In genomic region chr11:119680899-119681370, GRCh38 we compare ENCODE assay signal across 13 cellular contexts. TPM values are rescaled to one million over a fixed set of nuclear protein-coding genes. Genes with fewer than 3 reads are reported as not detected.
A peak's percentile ranks its signal among the peaks of the same experiment; 100 is the strongest.
DNase-seq lines count a peak whose midpoint lies in the region; TF ChIP-seq lines count a peak whose summit lies in the region.
"Had no signal": no experiment of that assay in that cellular context is flagged by ENCODE, and none has a peak within 500 bp of the region (broad histone marks: within the 10 kb centered on the region; RNA-seq: fewer than 3 reads in every experiment).

No MANE protein-coding gene starts in this region.

- peak overlapping the region; percentile 24 for H3K27ac ChIP-seq in left ventricle myocardium inferior (replicated peaks)
- peak overlapping the region; percentile 44 for H3K27ac ChIP-seq in smooth muscle cell (ENCODE audit: low read depth)
- H3K27ac ChIP-seq: esophagus muscularis mucosa had no signal

- no peaks in the 10 kb centered on the region for H3K27me3 ChIP-seq in Loucy (ENCODE audit: insufficient read depth, low read length, poor library complexity, severe bottlenecking)
- H3K27me3 ChIP-seq in left ventricle myocardium inferior (ENCODE audit: low read depth): no peaks in the 10 kb centered on the region
- no peaks in the 10 kb centered on the region for H3K27me3 ChIP-seq in smooth muscle cell (ENCODE audit: low read depth)
- H3K27me3 ChIP-seq: esophagus muscularis mucosa had no signal

- peak; percentile 45 for DNase-seq in astrocyte of the hippocampus (ENCODE audit: low read depth, low spot score)
- peak; percentile 71 for DNase-seq in left ventricle myocardium inferior
- no peak for DNase-seq in smooth muscle cell (lab: John Stamatoyannopoulos, UW; ENCODE audit: unreplicated experiment)
- DNase-seq in HUDEP-2 (lab: John Stamatoyannopoulos, UW; ENCODE audit: unreplicated experiment in 76 of 76): no peak
- DNase-seq in NCI-H345 treated with DMSO at 0.1 percent for 48 hours (lab: John Stamatoyannopoulos, UW; ENCODE audit: unreplicated experiment): no peak
- DNase-seq in NCI-H69 (lab: John Stamatoyannopoulos, UW): no peak
- no peak for DNase-seq in ecto neural progenitor cell (ENCODE audit: low spot score)
- DNase-seq: activated T-cell treated with anti-CD3 and anti-CD28 coated beads, Interleukin-2, amount 50 U/mL, for 4 hours; CD4-positive, CD25-positive, alpha-beta regulatory T cell; NCI-H446; SIG-M5 had no signal

- H3K4me3 ChIP-seq in Loucy (ENCODE audit: low read length, poor library complexity, severe bottlenecking): no peak overlapping the region
- H3K4me3 ChIP-seq in left ventricle myocardium inferior: no peak overlapping the region
- H3K4me3 ChIP-seq in smooth muscle cell: no peak overlapping the region
- H3K4me3 ChIP-seq: esophagus muscularis mucosa had no signal

- H3K36me3 ChIP-seq in Loucy (ENCODE audit: insufficient read depth, low read length) (peaks cover 32% of the 10 kb centered on the region; the same call in 1 of the 2 replicates), left ventricle myocardium inferior (peaks cover 19% of the 10 kb centered on the region), smooth muscle cell (ENCODE audit: low read depth) (no peaks in the 10 kb centered on the region)

- H3K79me2 ChIP-seq in Loucy (ENCODE audit: insufficient read depth, low read length) (peaks cover 70% of the 10 kb centered on the region), smooth muscle cell (ENCODE audit: low read depth) (no peaks in the 10 kb centered on the region)

- 79% methylated on average over 5 of the region's 5 CpGs for WGBS in smooth muscle cell (ENCODE audit: low lambda C conversion rate)

- no peaks in the 10 kb centered on the region for H3K9me2 ChIP-seq in Loucy (replicated peaks; ENCODE audit: low read depth, low read length)

- intact Hi-C loops in left ventricle myocardium inferior (cut with micrococcal nuclease): no loop called here

- TF ChIP-seq CTCF in Loucy (conservative IDR thresholded peaks at IDR 0.05; ENCODE audit: low read length) (no peak), left ventricle myocardium inferior (IDR thresholded peaks at IDR 0.05; ENCODE audit: borderline replicate concordance) (no peak), smooth muscle cell (IDR thresholded peaks at IDR 0.05; ENCODE audit: borderline replicate concordance, insufficient read depth, poor library complexity, severe bottlenecking) (no peak)

- H3K9ac ChIP-seq in Loucy (ENCODE audit: low read depth, low read length, poor library complexity, severe bottlenecking) (peak overlapping the region; percentile 29), smooth muscle cell (ENCODE audit: low read depth) (no peak overlapping the region)

- H4K20me1 ChIP-seq in Loucy (ENCODE audit: insufficient read depth, low read length, poor library complexity, severe bottlenecking): peaks cover 11% of the 10 kb centered on the region
- H4K20me1 ChIP-seq in smooth muscle cell (ENCODE audit: low read depth): no peaks in the 10 kb centered on the region

- H3K4me2 ChIP-seq in Loucy (ENCODE audit: low read depth, low read length, poor library complexity, severe bottlenecking) (no peak overlapping the region), smooth muscle cell (no peak overlapping the region)

- no peaks in the 10 kb centered on the region for H3F3A ChIP-seq in Loucy (ENCODE audit: low read depth)
- no peaks in the 10 kb centered on the region for H3F3A ChIP-seq in smooth muscle cell (ENCODE audit: low read depth)

- H3K9me3 ChIP-seq in Loucy (ENCODE audit: insufficient read depth, low read depth, low read length) (no peaks in the 10 kb centered on the region), left ventricle myocardium inferior (replicated peaks) (no peaks in the 10 kb centered on the region), smooth muscle cell (replicated peaks; ENCODE audit: low read depth) (no peaks in the 10 kb centered on the region)
- H3K9me3 ChIP-seq: esophagus muscularis mucosa had no signal

- H2AFZ ChIP-seq in Loucy (ENCODE audit: low read length) (no peak overlapping the region), smooth muscle cell (ENCODE audit: low read depth) (no peak overlapping the region)

- H3K4me1 ChIP-seq in Loucy (ENCODE audit: insufficient read depth, low read length, poor library complexity, severe bottlenecking): peaks cover 50% of the 10 kb centered on the region
- peaks cover 41% of the 10 kb centered on the region for H3K4me1 ChIP-seq in left ventricle myocardium inferior
- H3K4me1 ChIP-seq in smooth muscle cell (ENCODE audit: low read depth): peaks cover 10% of the 10 kb centered on the region

RNA-seq across cellular contexts. Expression of gene NECTIN1, which starts 48.1 kb away (rescaled TPM):
- total RNA-seq in left ventricle myocardium inferior (22.9 TPM), smooth muscle cell (9.1 and 10.1 TPM in 2 replicates)
- 4.9 and 7.1 TPM in 2 replicates for polyA plus RNA-seq in smooth muscle cell

Comparison
In these comparisons a context has a peak if more than half of its experiments do, and no peak if none do; other contexts are left out.
1. DNase-seq: peak in astrocyte of the hippocampus (single experiment) and left ventricle myocardium inferior (single experiment); none in smooth muscle cell (single experiment), HUDEP-2 (0 of 76), NCI-H345 treated with DMSO at 0.1 percent for 48 hours (single experiment), NCI-H69 (single experiment) and ecto neural progenitor cell (single experiment).